In genomic region chr21:14550200-14550599, GRCh38 we compare ENCODE assay signal across 1 cellular context.
A peak's percentile ranks its signal among the peaks of the same experiment; 100 is the strongest.
TF ChIP-seq lines count a peak whose summit lies in the region.

No MANE protein-coding gene starts in this region.

TF ChIP-seq in K562, 482 proteins besides CTCF, POLR2A, EP300 and RAD21:
- 0 out of 2 replicates have a peak, but pooled peaks have one; percentile 34 for TF ChIP-seq CTBP1 (IDR thresholded peaks at IDR 0.05; ENCODE audit: borderline replicate concordance)
- TF ChIP-seq, protein P1, sequence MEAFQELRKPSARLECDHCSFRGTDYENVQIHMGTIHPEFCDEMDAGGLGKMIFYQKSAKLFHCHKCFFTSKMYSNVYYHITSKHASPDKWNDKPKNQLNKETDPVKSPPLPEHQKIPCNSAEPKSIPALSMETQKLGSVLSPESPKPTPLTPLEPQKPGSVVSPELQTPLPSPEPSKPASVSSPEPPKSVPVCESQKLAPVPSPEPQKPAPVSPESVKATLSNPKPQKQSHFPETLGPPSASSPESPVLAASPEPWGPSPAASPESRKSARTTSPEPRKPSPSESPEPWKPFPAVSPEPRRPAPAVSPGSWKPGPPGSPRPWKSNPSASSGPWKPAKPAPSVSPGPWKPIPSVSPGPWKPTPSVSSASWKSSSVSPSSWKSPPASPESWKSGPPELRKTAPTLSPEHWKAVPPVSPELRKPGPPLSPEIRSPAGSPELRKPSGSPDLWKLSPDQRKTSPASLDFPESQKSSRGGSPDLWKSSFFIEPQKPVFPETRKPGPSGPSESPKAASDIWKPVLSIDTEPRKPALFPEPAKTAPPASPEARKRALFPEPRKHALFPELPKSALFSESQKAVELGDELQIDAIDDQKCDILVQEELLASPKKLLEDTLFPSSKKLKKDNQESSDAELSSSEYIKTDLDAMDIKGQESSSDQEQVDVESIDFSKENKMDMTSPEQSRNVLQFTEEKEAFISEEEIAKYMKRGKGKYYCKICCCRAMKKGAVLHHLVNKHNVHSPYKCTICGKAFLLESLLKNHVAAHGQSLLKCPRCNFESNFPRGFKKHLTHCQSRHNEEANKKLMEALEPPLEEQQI (IDR thresholded peaks at IDR 0.05), result peak; percentile 38
- peak; percentile 38 for TF ChIP-seq TAL1 (IDR thresholded peaks at IDR 0.05)
- TF ChIP-seq FOXK2 (conservative IDR thresholded peaks at IDR 0.05 in 1 of 2, IDR thresholded peaks at IDR 0.05 in 1 of 2; ENCODE audit: low read depth in 2 of 2), result 0 out of 4 replicates have a peak, but pooled peaks of 1 of the 2 experiments have one; percentile 20
- TF ChIP-seq, protein P2, sequence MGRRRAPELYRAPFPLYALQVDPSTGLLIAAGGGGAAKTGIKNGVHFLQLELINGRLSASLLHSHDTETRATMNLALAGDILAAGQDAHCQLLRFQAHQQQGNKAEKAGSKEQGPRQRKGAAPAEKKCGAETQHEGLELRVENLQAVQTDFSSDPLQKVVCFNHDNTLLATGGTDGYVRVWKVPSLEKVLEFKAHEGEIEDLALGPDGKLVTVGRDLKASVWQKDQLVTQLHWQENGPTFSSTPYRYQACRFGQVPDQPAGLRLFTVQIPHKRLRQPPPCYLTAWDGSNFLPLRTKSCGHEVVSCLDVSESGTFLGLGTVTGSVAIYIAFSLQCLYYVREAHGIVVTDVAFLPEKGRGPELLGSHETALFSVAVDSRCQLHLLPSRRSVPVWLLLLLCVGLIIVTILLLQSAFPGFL (CRISPR knock-in tag; IDR thresholded peaks at IDR 0.05), result no peak
- TF ChIP-seq NCOA2 (IDR thresholded peaks at IDR 0.05; ENCODE audit: partially characterized antibody in 2 of 2), result no peak
- TF ChIP-seq DNMT1 (IDR thresholded peaks at IDR 0.05), result no peak
- TF ChIP-seq JUND (IDR thresholded peaks at IDR 0.05; ENCODE audit: borderline replicate concordance, low read depth, low read length), result no peak
- peak; percentile 23; the same call in 1 of the 3 replicates for TF ChIP-seq JUND (tag; IDR thresholded peaks at IDR 0.05; ENCODE audit: borderline replicate concordance, low read depth, low read length)
- no peak for TF ChIP-seq NFYB (IDR thresholded peaks at IDR 0.05; ENCODE audit: extremely low read depth, insufficient read length)
- TF ChIP-seq FOXJ3 (CRISPR knock-in tag; IDR thresholded peaks at IDR 0.05), result no peak
- no peak for TF ChIP-seq GTF2E2 (tag; IDR thresholded peaks at IDR 0.05)
- TF ChIP-seq AFF1 (IDR thresholded peaks at IDR 0.05; ENCODE audit: low read depth in 1 of 2, partially characterized antibody in 2 of 2), result peak in 1 of 2 experiments; percentile 21
- TF ChIP-seq ZNF699 (CRISPR knock-in tag; IDR thresholded peaks at IDR 0.05; ENCODE audit: insufficient replicate concordance), result no peak
- TF ChIP-seq ATF1 (CRISPR knock-in tag; IDR thresholded peaks at IDR 0.05), result no peak
- TF ChIP-seq ATF1 (tag; IDR thresholded peaks at IDR 0.05), result peak; percentile 27; the same call in 1 of the 2 replicates
- 0 out of 2 replicates have a peak, but pooled peaks have one; percentile 17 for TF ChIP-seq ATF7 (IDR thresholded peaks at IDR 0.05)
- TF ChIP-seq ZNF79 (CRISPR knock-in tag; IDR thresholded peaks at IDR 0.05; ENCODE audit: low read depth), result 0 out of 2 replicates have a peak, but pooled peaks have one; percentile 48
- no peak for TF ChIP-seq NR2C1 (IDR thresholded peaks at IDR 0.05)
- TF ChIP-seq NR2C1 (tag; IDR thresholded peaks at IDR 0.05), result peak; percentile 33; the same call in 1 of the 2 replicates
- TF ChIP-seq ARID1B (IDR thresholded peaks at IDR 0.05), result peak; percentile 57
- TF ChIP-seq TEAD4 (IDR thresholded peaks at IDR 0.05; ENCODE audit: low read length), result peak; percentile 67; the same call in 1 of the 2 replicates
- TF ChIP-seq TEAD4 (CRISPR knock-in tag; IDR thresholded peaks at IDR 0.05; ENCODE audit: borderline replicate concordance), result no peak
- TF ChIP-seq FOSL1 (tag; conservative IDR thresholded peaks at IDR 0.05), result peak; percentile 39; the same call in 1 of the 2 replicates
- TF ChIP-seq THRAP3 (IDR thresholded peaks at IDR 0.05; ENCODE audit: borderline replicate concordance), result no peak
- no peak for TF ChIP-seq ZNF212 (CRISPR knock-in tag; IDR thresholded peaks at IDR 0.05)
- peak; percentile 72 for TF ChIP-seq GABPA (tag; conservative IDR thresholded peaks at IDR 0.05; ENCODE audit: low read depth)
- TF ChIP-seq SPI1 (IDR thresholded peaks at IDR 0.05; ENCODE audit: borderline replicate concordance, low read depth, low read length), result peak; percentile 81
- TF ChIP-seq, protein P3, sequence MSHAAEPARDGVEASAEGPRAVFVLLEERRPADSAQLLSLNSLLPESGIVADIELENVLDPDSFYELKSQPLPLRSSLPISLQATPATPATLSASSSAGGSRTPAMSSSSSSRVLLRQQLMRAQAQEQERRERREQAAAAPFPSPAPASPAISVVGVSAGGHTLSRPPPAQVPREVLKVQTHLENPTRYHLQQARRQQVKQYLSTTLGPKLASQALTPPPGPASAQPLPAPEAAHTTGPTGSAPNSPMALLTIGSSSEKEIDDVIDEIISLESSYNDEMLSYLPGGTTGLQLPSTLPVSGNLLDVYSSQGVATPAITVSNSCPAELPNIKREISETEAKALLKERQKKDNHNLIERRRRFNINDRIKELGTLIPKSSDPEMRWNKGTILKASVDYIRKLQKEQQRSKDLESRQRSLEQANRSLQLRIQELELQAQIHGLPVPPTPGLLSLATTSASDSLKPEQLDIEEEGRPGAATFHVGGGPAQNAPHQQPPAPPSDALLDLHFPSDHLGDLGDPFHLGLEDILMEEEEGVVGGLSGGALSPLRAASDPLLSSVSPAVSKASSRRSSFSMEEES (CRISPR knock-in tag; IDR thresholded peaks at IDR 0.05), result no peak
- TF ChIP-seq ZNF766 (CRISPR knock-in tag; conservative IDR thresholded peaks at IDR 0.05), result no peak
- TF ChIP-seq ZFP1 (CRISPR knock-in tag; IDR thresholded peaks at IDR 0.05), result no peak
- 0 out of 2 replicates have a peak, but pooled peaks have one; percentile 11 for TF ChIP-seq KLF16 (IDR thresholded peaks at IDR 0.05)
- peak; percentile 43; the same call in 1 of the 2 replicates for TF ChIP-seq SMARCE1 (IDR thresholded peaks at IDR 0.05)
- peak; percentile 69 for TF ChIP-seq ETV1 (tag; conservative IDR thresholded peaks at IDR 0.05; ENCODE audit: low read depth)
- TF ChIP-seq SOX6 (IDR thresholded peaks at IDR 0.05), result peak; percentile 32; the same call in 1 of the 2 replicates
- TF ChIP-seq RCOR1 (IDR thresholded peaks at IDR 0.05; ENCODE audit: borderline replicate concordance in 1 of 2, low read depth in 2 of 2, low read length in 2 of 2), result peak in 1 of 2 experiments; percentile 88; a peak in 2 of 4 replicates
- no peak for TF ChIP-seq FOXK1 (CRISPR knock-in tag; IDR thresholded peaks at IDR 0.05; ENCODE audit: borderline replicate concordance)
- TF ChIP-seq CBFA2T3 (IDR thresholded peaks at IDR 0.05), result peak; percentile 55
- 0 out of 2 replicates have a peak, but pooled peaks have one; percentile 36 for TF ChIP-seq DPF2 (IDR thresholded peaks at IDR 0.05)
- TF ChIP-seq, protein P4, sequence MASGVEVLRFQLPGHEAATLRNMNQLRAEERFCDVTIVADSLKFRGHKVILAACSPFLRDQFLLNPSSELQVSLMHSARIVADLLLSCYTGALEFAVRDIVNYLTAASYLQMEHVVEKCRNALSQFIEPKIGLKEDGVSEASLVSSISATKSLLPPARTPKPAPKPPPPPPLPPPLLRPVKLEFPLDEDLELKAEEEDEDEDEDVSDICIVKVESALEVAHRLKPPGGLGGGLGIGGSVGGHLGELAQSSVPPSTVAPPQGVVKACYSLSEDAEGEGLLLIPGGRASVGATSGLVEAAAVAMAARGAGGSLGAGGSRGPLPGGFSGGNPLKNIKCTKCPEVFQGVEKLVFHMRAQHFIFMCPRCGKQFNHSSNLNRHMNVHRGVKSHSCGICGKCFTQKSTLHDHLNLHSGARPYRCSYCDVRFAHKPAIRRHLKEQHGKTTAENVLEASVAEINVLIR (CRISPR knock-in tag; IDR thresholded peaks at IDR 0.05), result no peak
- TF ChIP-seq ETV6 (IDR thresholded peaks at IDR 0.05; ENCODE audit: borderline replicate concordance in 1 of 2, low read depth in 2 of 2, low read length in 1 of 2), result peak in 1 of 2 experiments; percentile 72; a peak in 1 of 4 replicates
- TF ChIP-seq ETV6 (CRISPR knock-in tag; IDR thresholded peaks at IDR 0.05; ENCODE audit: borderline replicate concordance), result no peak
- TF ChIP-seq CC2D1A (IDR thresholded peaks at IDR 0.05), result peak; percentile 22; the same call in 1 of the 2 replicates
- TF ChIP-seq GATA2 (CRISPR knock-in tag; IDR thresholded peaks at IDR 0.05), result peak; percentile 41; the same call in 1 of the 2 replicates
- TF ChIP-seq KDM1A (IDR thresholded peaks at IDR 0.05), result peak; percentile 43 to 64; a peak in 3 of 4 replicates
- TF ChIP-seq FOXM1 (IDR thresholded peaks at IDR 0.05; ENCODE audit: low read depth), result 0 out of 2 replicates have a peak, but pooled peaks have one; percentile 30
- TF ChIP-seq FOXM1 (CRISPR knock-in tag; IDR thresholded peaks at IDR 0.05; ENCODE audit: low read depth), result no peak
- TF ChIP-seq HDAC1 (IDR thresholded peaks at IDR 0.05), result peak in 1 of 2 experiments; percentile 36; a peak in 1 of 4 replicates
- no peak for TF ChIP-seq NR2C2 (CRISPR knock-in tag; IDR thresholded peaks at IDR 0.05)
- peak; percentile 49; the same call in 1 of the 2 replicates for TF ChIP-seq NR2C2 (tag; IDR thresholded peaks at IDR 0.05)
- TF ChIP-seq PML (IDR thresholded peaks at IDR 0.05; ENCODE audit: low read length), result 0 out of 2 replicates have a peak, but pooled peaks have one; percentile 31
- peak; percentile 81 for TF ChIP-seq ELF1 (tag; IDR thresholded peaks at IDR 0.05)
- TF ChIP-seq RBM22 (IDR thresholded peaks at IDR 0.05; ENCODE audit: low read depth, low read length, poor library complexity, severe bottlenecking), result no peak
- TF ChIP-seq ZNF175 (CRISPR knock-in tag; IDR thresholded peaks at IDR 0.05; ENCODE audit: low read depth), result peak; percentile 57; the same call in 1 of the 2 replicates
- TF ChIP-seq CREM (IDR thresholded peaks at IDR 0.05; ENCODE audit: low read depth), result peak; percentile 27; the same call in 1 of the 2 replicates
- TF ChIP-seq, protein P5, sequence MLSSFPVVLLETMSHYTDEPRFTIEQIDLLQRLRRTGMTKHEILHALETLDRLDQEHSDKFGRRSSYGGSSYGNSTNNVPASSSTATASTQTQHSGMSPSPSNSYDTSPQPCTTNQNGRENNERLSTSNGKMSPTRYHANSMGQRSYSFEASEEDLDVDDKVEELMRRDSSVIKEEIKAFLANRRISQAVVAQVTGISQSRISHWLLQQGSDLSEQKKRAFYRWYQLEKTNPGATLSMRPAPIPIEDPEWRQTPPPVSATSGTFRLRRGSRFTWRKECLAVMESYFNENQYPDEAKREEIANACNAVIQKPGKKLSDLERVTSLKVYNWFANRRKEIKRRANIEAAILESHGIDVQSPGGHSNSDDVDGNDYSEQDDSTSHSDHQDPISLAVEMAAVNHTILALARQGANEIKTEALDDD (IDR thresholded peaks at IDR 0.05), result peak; percentile 83
- TF ChIP-seq ZNF133 (CRISPR knock-in tag; IDR thresholded peaks at IDR 0.05), result no peak
TF ChIP-seq in K562: peak in this region for 34.
